Comparison of ENCODE assay signal across 8 cellular contexts in the genomic region with DNA sequence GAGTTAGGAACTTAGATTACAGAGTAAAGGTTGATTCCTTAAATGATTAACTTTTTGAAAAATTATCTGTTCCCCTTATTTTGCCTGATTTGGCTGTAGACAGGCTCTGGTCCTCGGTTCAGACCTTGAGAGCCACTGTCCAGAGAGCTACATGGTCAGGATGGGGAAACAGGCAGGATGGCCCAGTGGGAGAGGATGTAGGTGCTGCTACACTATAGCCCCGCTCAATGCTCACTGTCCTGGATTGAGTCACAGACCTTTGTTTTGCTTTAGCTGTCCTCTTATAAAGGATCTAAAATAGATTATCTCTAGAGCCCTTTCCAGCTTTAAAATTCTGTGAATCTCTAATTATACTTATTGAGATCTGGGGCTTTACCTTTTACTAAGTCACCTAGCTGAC. TPM values are rescaled to one million over a fixed set of nuclear protein-coding genes. Genes with fewer than 3 reads are reported as not detected.
DNase-seq lines count a peak whose midpoint lies in the region; ATAC-seq and TF ChIP-seq lines count a peak whose summit lies in the region.

No MANE protein-coding gene starts in this region.

- no peak for TF ChIP-seq CTCF in DOHH2 (IDR thresholded peaks at IDR 0.05; ENCODE audit: low read depth, low read length, poor library complexity, severe bottlenecking)

- H3K27me3 Mint-ChIP-seq in IgD-negative memory B cell, result peaks cover 1% of the 10 kb centered on the region

- H3K79me2 ChIP-seq in DOHH2 (ENCODE audit: control insufficient read depth, low read length), result peaks cover 53% of the 10 kb centered on the region

- POLR2A ChIA-PET in HEK293T (lab: Yijun Ruan, JAX), result interaction anchor here (1.2 to 3.0 kb wide), 6 partner anchors 8 to 149 kb away, joined by 3 to 63 read pairs (median 9); partner anchors contain the start of genes EPM2A and SHPRH

- no peaks in the 10 kb centered on the region for H3F3A ChIP-seq in DOHH2 (ENCODE audit: control insufficient read depth, insufficient read depth)

- H3K27ac ChIP-seq in DOHH2 (ENCODE audit: low read depth, low read length) (peak overlapping the region; percentile 69), muscle layer of duodenum (ENCODE audit: low read length) (peak overlapping the region; percentile 97)

- no peak for ATAC-seq in GM21423 (IDR thresholded peaks at IDR 0.05; ENCODE audit: unreplicated experiment)

- H3K4me1 ChIP-seq in DOHH2 (ENCODE audit: control insufficient read depth, low read length), result peaks cover 32% of the 10 kb centered on the region
- peaks cover 9 to 17% of the 10 kb centered on the region in 2 donors for H3K4me1 ChIP-seq in muscle layer of duodenum (ENCODE audit: control insufficient read depth in 1 of 2, insufficient read depth in 2 of 2, low read length in 2 of 2)

- no peaks in the 10 kb centered on the region for H3K27me3 ChIP-seq in DOHH2 (ENCODE audit: control insufficient read depth, low read length)
- no peaks in the 10 kb centered on the region for H3K27me3 ChIP-seq in muscle layer of duodenum (ENCODE audit: low read depth, low read length)

- no peaks in the 10 kb centered on the region for H3K9me3 Mint-ChIP-seq in IgD-negative memory B cell

- H3K9me3 ChIP-seq in DOHH2 (ENCODE audit: control insufficient read depth, insufficient read depth, low read length) (no peaks in the 10 kb centered on the region), muscle layer of duodenum (ENCODE audit: control insufficient read depth in 1 of 2, low read length in 2 of 2) (no peaks in the 10 kb centered on the region)

- H3K27ac Mint-ChIP-seq in IgD-negative memory B cell, result peak overlapping the region in 1 of 3 donors; percentile 93

- H3K36me3 Mint-ChIP-seq in IgD-negative memory B cell, result no peaks in the 10 kb centered on the region

- peak; percentile 8 for DNase-seq in cerebellum (ENCODE audit: low spot score)
- no peak for DNase-seq in stimulated activated naive CD4-positive, alpha-beta T cell treated with Interleukin-2 at 50 U/mL for 16 hours (lab: John Stamatoyannopoulos, UW)
- DNase-seq in superior temporal gyrus (ENCODE audit: extremely low spot score), result no peak
- DNase-seq in HEK293T (ENCODE audit: extremely low spot score), result no peak

- CTCF ChIA-PET in HEK293T (lab: Yijun Ruan, JAX), result no interaction called here

- no peaks in the 10 kb centered on the region for H4K20me1 ChIP-seq in DOHH2 (ENCODE audit: control insufficient read depth, insufficient read depth, low read depth, low read length)

- H3K4me1 Mint-ChIP-seq in IgD-negative memory B cell, result peaks cover 15 to 34% (median 23%) of the 10 kb centered on the region in 3 donors

- no peaks in the 10 kb centered on the region for H3K9me2 ChIP-seq in DOHH2 (replicated peaks; ENCODE audit: control insufficient read depth, low read length)

- H3K4me2 ChIP-seq in DOHH2 (ENCODE audit: low read length), result peak overlapping the region; percentile 76

- H3K4me3 Mint-ChIP-seq in IgD-negative memory B cell, result peak overlapping the region; percentile 95 to 98 (median 98)

- H3K4me3 ChIP-seq in DOHH2 (ENCODE audit: low read length) (peak overlapping the region; percentile 96), muscle layer of duodenum (ENCODE audit: low read depth in 1 of 2, low read length in 2 of 2) (peak overlapping the region; percentile 87 to 92)

- H3K36me3 ChIP-seq in DOHH2 (ENCODE audit: control insufficient read depth, low read length) (peaks cover 13% of the 10 kb centered on the region), muscle layer of duodenum (ENCODE audit: control insufficient read depth in 1 of 2, insufficient read depth in 2 of 2, low read length in 2 of 2) (peaks cover 0 to 4% of the 10 kb centered on the region in 2 donors)

TF ChIP-seq in HEK293T, 16 proteins besides CTCF, POLR2A, EP300 and RAD21:
- TF ChIP-seq CTBP1 (IDR thresholded peaks at IDR 0.05; ENCODE audit: borderline replicate concordance), result no peak

RNA-seq across cellular contexts. Expression of gene FBXO30, which starts 1.3 kb away (rescaled TPM):
- 0.73 TPM for polyA plus RNA-seq in IgD-negative memory B cell
- 51.6 TPM for total RNA-seq in cerebellum
